Comparison of ENCODE assay signal across 1 cellular context in genomic region chr7:134513169-134513752, GRCh38.
TF ChIP-seq lines count a peak whose summit lies in the region.

No MANE protein-coding gene starts in this region.

TF ChIP-seq in K562, 482 proteins besides CTCF, POLR2A, EP300 and RAD21 (continued from another document):
- TF ChIP-seq DEAF1 (CRISPR knock-in tag; IDR thresholded peaks at IDR 0.05) = peak; percentile 88
- peak; percentile 63; the same call in 1 of the 2 replicates for TF ChIP-seq ARID2 (IDR thresholded peaks at IDR 0.05)
- TF ChIP-seq ZNF445 (CRISPR knock-in tag; IDR thresholded peaks at IDR 0.05; ENCODE audit: low read depth) = no peak
- TF ChIP-seq SP1 (CRISPR knock-in tag; IDR thresholded peaks at IDR 0.05) = no peak
- no peak for TF ChIP-seq SIX5 (IDR thresholded peaks at IDR 0.05; ENCODE audit: borderline replicate concordance in 1 of 2, insufficient read depth in 1 of 2, low read depth in 1 of 2, low read length in 2 of 2)
- TF ChIP-seq ZC3H11A (IDR thresholded peaks at IDR 0.05; ENCODE audit: low read depth, low read length) = no peak
- TF ChIP-seq, protein P1, sequence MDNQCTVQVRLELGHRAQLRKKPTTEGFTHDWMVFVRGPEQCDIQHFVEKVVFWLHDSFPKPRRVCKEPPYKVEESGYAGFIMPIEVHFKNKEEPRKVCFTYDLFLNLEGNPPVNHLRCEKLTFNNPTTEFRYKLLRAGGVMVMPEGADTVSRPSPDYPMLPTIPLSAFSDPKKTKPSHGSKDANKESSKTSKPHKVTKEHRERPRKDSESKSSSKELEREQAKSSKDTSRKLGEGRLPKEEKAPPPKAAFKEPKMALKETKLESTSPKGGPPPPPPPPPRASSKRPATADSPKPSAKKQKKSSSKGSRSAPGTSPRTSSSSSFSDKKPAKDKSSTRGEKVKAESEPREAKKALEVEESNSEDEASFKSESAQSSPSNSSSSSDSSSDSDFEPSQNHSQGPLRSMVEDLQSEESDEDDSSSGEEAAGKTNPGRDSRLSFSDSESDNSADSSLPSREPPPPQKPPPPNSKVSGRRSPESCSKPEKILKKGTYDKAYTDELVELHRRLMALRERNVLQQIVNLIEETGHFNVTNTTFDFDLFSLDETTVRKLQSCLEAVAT (IDR thresholded peaks at IDR 0.05) = 0 out of 4 replicates have a peak, but pooled peaks of 1 of the 2 experiments have one; percentile 16
